Comparison of ENCODE assay signal across 8 cellular contexts in the genomic region with DNA sequence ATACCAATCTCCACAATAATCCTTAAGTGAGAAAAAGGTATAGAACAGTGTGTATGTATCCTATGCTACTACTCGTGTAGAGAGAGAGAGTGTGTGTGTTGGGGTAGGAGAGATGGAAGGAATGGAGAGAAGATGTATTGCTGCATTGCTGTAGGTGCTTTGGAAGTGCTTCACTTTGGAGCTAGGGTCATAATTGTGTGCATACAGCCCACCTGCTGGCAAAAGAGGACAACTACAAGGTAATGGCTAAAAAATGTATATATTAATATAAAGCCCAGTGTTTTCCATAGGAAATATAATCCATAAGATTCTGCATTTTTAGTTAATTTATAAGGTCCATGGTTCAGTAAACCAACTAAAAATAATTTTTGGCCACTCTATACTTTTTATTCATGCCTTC. TPM values are rescaled to one million over a fixed set of nuclear protein-coding genes. Genes with fewer than 3 reads are reported as not detected.
DNase-seq lines count a peak whose midpoint lies in the region; ATAC-seq and TF ChIP-seq lines count a peak whose summit lies in the region.

No MANE protein-coding gene starts in this region.

- no peak overlapping the region for H3K4me3 ChIP-seq in GM12865 (ENCODE audit: low read depth, low read length)
- H3K4me3 ChIP-seq in upper lobe of right lung = no peak overlapping the region

- no peaks in the 10 kb centered on the region for H3K27me3 Mint-ChIP-seq in brain

- H3K27ac ChIP-seq in upper lobe of right lung = no peak overlapping the region

- H3K9me3 ChIP-seq in upper lobe of right lung = no peaks in the 10 kb centered on the region

- peak; percentile 44 for TF ChIP-seq CTCF in GM12865 (IDR thresholded peaks at IDR 0.05; ENCODE audit: insufficient read depth, low read depth, low read length, missing control alignments)
- peak; percentile 40 to 64 for TF ChIP-seq CTCF in brain (conservative IDR thresholded peaks at IDR 0.05)
- peak; percentile 21 for TF ChIP-seq CTCF in upper lobe of right lung (IDR thresholded peaks at IDR 0.05)

- peaks cover 31% of the 10 kb centered on the region for H3K36me3 Mint-ChIP-seq in brain

- no peaks in the 10 kb centered on the region for H3K36me3 ChIP-seq in upper lobe of right lung

- intact Hi-C loops in upper lobe of right lung (cut with DNase I) = no loop called here

- no peak overlapping the region for H3K27ac Mint-ChIP-seq in brain

- no peaks in the 10 kb centered on the region for H3K4me1 ChIP-seq in upper lobe of right lung

- peaks cover 0 to 3% (median 0%) of the 10 kb centered on the region in 5 experiments for H3K9me3 Mint-ChIP-seq in brain

- no peak overlapping the region for H3K4me3 Mint-ChIP-seq in brain

- H3K27me3 ChIP-seq in upper lobe of right lung = no peaks in the 10 kb centered on the region

- DNase-seq in 8988T = peak; percentile 20
- peak; percentile 41 for DNase-seq in GM12865 (ENCODE audit: low read depth)
- peak; percentile 61 for DNase-seq in NCI-H2171 treated with DMSO at 0.1 percent for 48 hours (lab: John Stamatoyannopoulos, UW)
- DNase-seq in upper lobe of right lung = no peak
- DNase-seq in HK-2 (ENCODE audit: unreplicated experiment) = no peak

- ATAC-seq in upper lobe of right lung = no peak
- no peak for ATAC-seq in HG03039 (IDR thresholded peaks at IDR 0.05; ENCODE audit: unreplicated experiment)
- no peak for ATAC-seq in HG03378 (IDR thresholded peaks at IDR 0.05; ENCODE audit: unreplicated experiment)

- H3K4me1 Mint-ChIP-seq in brain = no peaks in the 10 kb centered on the region

RNA-seq across cellular contexts. Expression of a gene that starts 36.1 kb away (rescaled TPM):
- polyA plus RNA-seq in brain (ENCODE audit: insufficient read depth, low read depth, low replicate concordance) = 7.4 TPM
- total RNA-seq in upper lobe of right lung = 7.5 TPM

RNA-seq across cellular contexts. Expression of a gene that starts 36.2 kb away (rescaled TPM):
- 23.0 TPM for polyA plus RNA-seq in brain (ENCODE audit: insufficient read depth, low read depth, low replicate concordance)
- total RNA-seq in upper lobe of right lung = 17.0 TPM

Comparison
In these comparisons a context has a peak if more than half of its experiments do, and no peak if none do; other contexts are left out.
1. DNase-seq: peak in 8988T (single experiment), GM12865 (single experiment) and NCI-H2171 treated with DMSO at 0.1 percent for 48 hours (single experiment); none in upper lobe of right lung (single experiment) and HK-2 (single experiment).
2. Peak in every context shown above with its lines, with median percentiles within 50 percentile points of each other: CTCF ChIP-seq.